Comparison of ENCODE assay signal across 9 cellular contexts in the genomic region with DNA sequence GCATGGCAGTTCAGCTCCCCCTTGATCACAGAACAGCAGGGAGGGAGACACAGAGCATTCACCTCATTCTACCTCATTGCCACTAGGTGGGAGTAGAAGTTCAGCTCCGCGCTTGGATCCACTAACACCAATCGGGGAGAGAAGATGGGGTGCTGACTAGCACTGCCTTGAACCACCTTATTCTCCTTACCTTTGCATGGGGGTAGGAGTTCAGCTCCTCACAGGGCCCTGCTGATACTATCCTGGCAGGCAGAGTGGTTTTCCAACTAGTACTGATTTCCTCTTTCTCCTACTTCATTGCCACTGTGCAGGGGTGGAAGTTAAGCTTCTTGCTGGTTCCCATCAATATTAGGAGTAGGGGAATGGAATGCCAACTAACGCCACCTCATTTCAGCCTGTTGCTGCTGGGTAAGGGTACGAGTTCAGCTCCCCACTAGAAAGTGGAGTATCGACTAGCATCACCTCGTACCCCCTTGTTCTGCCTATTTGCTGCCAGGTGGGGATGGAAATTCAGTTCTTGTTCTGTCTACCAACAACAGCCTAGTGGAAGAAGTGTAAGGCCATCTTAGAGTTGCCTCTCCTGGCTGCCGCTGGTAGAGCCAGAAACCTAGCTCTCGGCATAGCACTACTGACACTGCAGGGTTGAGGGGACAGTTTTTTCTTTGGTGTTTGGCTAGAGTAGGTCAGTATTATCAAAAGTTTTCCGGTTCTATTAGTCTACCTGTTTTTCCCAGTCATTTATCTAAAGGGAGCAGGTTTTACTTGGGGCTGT.
DNase-seq lines count a peak whose midpoint lies in the region; FAIRE-seq and TF ChIP-seq lines count a peak whose summit lies in the region.
"Had no signal": no experiment of that assay in that cellular context is flagged by ENCODE, and none has a peak within 500 bp of the region (broad histone marks: within the 10 kb centered on the region; RNA-seq: fewer than 3 reads in every experiment).

No MANE protein-coding gene starts in this region.

- DNase-seq in AG09309 (ENCODE audit: low read depth) (no peak), GM12891 (ENCODE audit: insufficient read length, low spot score) (peak; percentile 32), HFFc6 (peak; percentile 52), MG63 (peak; percentile 5), SW480 (ENCODE audit: low spot score) (peak; percentile 64), fibroblast of pulmonary artery (ENCODE audit: low read depth) (peak; percentile 61), occipital lobe (lab: John Stamatoyannopoulos, UW) (peak; percentile 36), RCC 7860 (ENCODE audit: low spot score) (no peak)

- no peak for TF ChIP-seq POLR2A in GM12891 (IDR thresholded peaks at IDR 0.05; ENCODE audit: low read depth, low read length)

- no peak overlapping the region for H3K4me3 Mint-ChIP-seq in HFFc6

- H3K27me3 Mint-ChIP-seq in HFFc6 (ENCODE audit: insufficient read depth), result no peaks in the 10 kb centered on the region; the same call in none of the 2 replicates

- TF ChIP-seq CTCF in AG09309 (IDR thresholded peaks at IDR 0.05; ENCODE audit: control insufficient read depth, insufficient read depth, low read depth, low read length, missing control alignments) (peak; percentile 88), HFFc6 (IDR thresholded peaks at IDR 0.05) (peak; percentile 84), fibroblast of pulmonary artery (IDR thresholded peaks at IDR 0.05; ENCODE audit: low read length, missing control alignments) (peak; percentile 81)

- no peaks in the 10 kb centered on the region for H3K9me3 ChIP-seq in MG63
- H3K9me3 ChIP-seq: SJSA1 had no signal

- FAIRE-seq in GM12891 (lab: Jason Lieb, UNC) (peak; percentile 90), RCC 7860 (lab: Jason Lieb, UNC) (no peak)

- H3K9me3 Mint-ChIP-seq in HFFc6, result no peaks in the 10 kb centered on the region

- H3K36me3 ChIP-seq in MG63, result no peaks in the 10 kb centered on the region
- H3K36me3 ChIP-seq: SJSA1 had no signal

- H3K27ac Mint-ChIP-seq in HFFc6, result no peak overlapping the region

- peaks cover 6% of the 10 kb centered on the region; the same call in 1 of the 2 replicates for H3K4me1 Mint-ChIP-seq in HFFc6 (ENCODE audit: low read depth)

- no peak overlapping the region for H3K4me3 ChIP-seq in AG09309 (ENCODE audit: control insufficient read depth, low read depth, low read length)
- no peak overlapping the region for H3K4me3 ChIP-seq in MG63
- H3K4me3 ChIP-seq in fibroblast of pulmonary artery (replicated peaks; ENCODE audit: low read depth, low read length), result no peak overlapping the region
- H3K4me3 ChIP-seq: SJSA1 had no signal

- H3K27me3 ChIP-seq in MG63, result no peaks in the 10 kb centered on the region
- H3K27me3 ChIP-seq: SJSA1 had no signal

- H3K36me3 Mint-ChIP-seq in HFFc6 (ENCODE audit: low read depth), result no peaks in the 10 kb centered on the region

TF ChIP-seq in GM12891, 5 proteins besides CTCF, POLR2A, EP300 and RAD21:
- no peak for TF ChIP-seq POLR2AphosphoS5 (IDR thresholded peaks at IDR 0.05; ENCODE audit: low read depth, low read length)
- no peak for TF ChIP-seq POU2F2 (IDR thresholded peaks at IDR 0.05; ENCODE audit: low read depth, low read length)
TF ChIP-seq in GM12891: peak in this region for 0.

Comparison
In these comparisons a context has a peak if more than half of its experiments do, and no peak if none do; other contexts are left out.
1. DNase-seq: peak in GM12891 (single experiment), HFFc6 (single experiment), MG63 (single experiment), SW480 (single experiment), fibroblast of pulmonary artery (single experiment) and occipital lobe (single experiment); none in AG09309 (single experiment) and RCC 7860 (single experiment).
2. Peak in every context shown above with its lines, with median percentiles within 50 percentile points of each other: CTCF ChIP-seq.